ENCODE assay signal across 2 cellular contexts in the genomic region with DNA sequence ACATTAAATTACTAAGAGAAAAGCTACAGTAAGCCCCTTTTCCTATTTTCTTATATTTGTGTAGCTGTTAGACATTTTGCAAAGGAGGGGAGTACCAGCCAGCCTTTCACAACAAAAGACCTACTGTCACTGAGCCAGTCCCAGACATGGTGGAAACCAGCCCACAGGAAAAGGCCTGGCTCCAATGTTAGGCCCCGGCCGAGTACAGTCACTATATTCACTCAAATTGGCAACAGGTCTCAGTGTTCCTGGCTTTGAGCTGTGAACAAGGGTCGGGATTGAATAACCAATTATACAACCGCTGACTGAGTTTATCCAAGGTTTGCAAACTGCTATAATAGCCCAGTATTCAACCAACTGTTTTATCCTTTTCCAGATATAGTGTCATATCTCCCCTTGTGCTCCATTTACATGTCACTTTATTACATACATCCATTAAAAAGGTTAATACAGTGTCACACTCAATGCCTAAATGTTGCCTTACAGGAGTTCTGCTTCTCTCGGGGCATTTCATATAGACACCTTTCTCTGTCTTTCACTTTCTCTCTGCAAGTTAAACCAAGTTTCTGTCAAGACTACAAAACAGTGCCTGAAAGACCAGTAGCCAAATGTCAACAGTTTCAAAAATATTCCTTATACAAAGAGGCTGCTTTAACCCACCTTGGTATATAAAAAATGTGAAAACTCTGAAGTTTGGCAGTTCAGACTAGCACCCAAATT.
TF ChIP-seq lines count a peak whose summit lies in the region.

No MANE protein-coding gene starts in this region.

TF ChIP-seq in IMR-90, 13 proteins besides CTCF, POLR2A, EP300 and RAD21:
- TF ChIP-seq RFX5 (IDR thresholded peaks at IDR 0.05; ENCODE audit: low read depth, low read length) (no peak), CEBPB (IDR thresholded peaks at IDR 0.05; ENCODE audit: low read depth, low read length) (no peak), SMC3 (IDR thresholded peaks at IDR 0.05; ENCODE audit: low read depth, low read length) (no peak), MAZ (IDR thresholded peaks at IDR 0.05; ENCODE audit: borderline replicate concordance, low read depth, low read length) (no peak)

TF ChIP-seq in SK-N-SH, 30 proteins besides CTCF, POLR2A, EP300 and RAD21:
- TF ChIP-seq NRF1 (IDR thresholded peaks at IDR 0.05; ENCODE audit: low read depth, low read length) (no peak), FOXJ3 (CRISPR knock-in tag; IDR thresholded peaks at IDR 0.05) (no peak), GABPA (IDR thresholded peaks at IDR 0.05; ENCODE audit: low read depth) (no peak), EZH2phosphoT487 (IDR thresholded peaks at IDR 0.05; ENCODE audit: borderline replicate concordance, low read depth) (no peak), ELF1 (IDR thresholded peaks at IDR 0.05) (no peak), RCOR1 (IDR thresholded peaks at IDR 0.05; ENCODE audit: low read length) (no peak), SMC3 (IDR thresholded peaks at IDR 0.05; ENCODE audit: low read depth, low read length) (no peak), JUND (IDR thresholded peaks at IDR 0.05) (no peak), MXI1 (IDR thresholded peaks at IDR 0.05; ENCODE audit: low read depth, low read length) (no peak), TCF12 (IDR thresholded peaks at IDR 0.05) (no peak), SIN3A (IDR thresholded peaks at IDR 0.05; ENCODE audit: borderline replicate concordance, low read depth, low read length) (no peak), TAF1 (IDR thresholded peaks at IDR 0.05; ENCODE audit: borderline replicate concordance, low read depth, low read length) (no peak), GATA2 (CRISPR knock-in tag; IDR thresholded peaks at IDR 0.05) (no peak)
- TF ChIP-seq, protein P1, sequence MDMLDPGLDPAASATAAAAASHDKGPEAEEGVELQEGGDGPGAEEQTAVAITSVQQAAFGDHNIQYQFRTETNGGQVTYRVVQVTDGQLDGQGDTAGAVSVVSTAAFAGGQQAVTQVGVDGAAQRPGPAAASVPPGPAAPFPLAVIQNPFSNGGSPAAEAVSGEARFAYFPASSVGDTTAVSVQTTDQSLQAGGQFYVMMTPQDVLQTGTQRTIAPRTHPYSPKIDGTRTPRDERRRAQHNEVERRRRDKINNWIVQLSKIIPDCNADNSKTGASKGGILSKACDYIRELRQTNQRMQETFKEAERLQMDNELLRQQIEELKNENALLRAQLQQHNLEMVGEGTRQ (IDR thresholded peaks at IDR 0.05; ENCODE audit: borderline replicate concordance, low read depth, low read length) = no peak
- TF ChIP-seq, protein P2, sequence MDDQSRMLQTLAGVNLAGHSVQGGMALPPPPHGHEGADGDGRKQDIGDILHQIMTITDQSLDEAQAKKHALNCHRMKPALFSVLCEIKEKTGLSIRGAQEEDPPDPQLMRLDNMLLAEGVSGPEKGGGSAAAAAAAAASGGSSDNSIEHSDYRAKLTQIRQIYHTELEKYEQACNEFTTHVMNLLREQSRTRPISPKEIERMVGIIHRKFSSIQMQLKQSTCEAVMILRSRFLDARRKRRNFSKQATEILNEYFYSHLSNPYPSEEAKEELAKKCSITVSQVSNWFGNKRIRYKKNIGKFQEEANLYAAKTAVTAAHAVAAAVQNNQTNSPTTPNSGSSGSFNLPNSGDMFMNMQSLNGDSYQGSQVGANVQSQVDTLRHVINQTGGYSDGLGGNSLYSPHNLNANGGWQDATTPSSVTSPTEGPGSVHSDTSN (IDR thresholded peaks at IDR 0.05) = no peak
- TF ChIP-seq, protein P3, sequence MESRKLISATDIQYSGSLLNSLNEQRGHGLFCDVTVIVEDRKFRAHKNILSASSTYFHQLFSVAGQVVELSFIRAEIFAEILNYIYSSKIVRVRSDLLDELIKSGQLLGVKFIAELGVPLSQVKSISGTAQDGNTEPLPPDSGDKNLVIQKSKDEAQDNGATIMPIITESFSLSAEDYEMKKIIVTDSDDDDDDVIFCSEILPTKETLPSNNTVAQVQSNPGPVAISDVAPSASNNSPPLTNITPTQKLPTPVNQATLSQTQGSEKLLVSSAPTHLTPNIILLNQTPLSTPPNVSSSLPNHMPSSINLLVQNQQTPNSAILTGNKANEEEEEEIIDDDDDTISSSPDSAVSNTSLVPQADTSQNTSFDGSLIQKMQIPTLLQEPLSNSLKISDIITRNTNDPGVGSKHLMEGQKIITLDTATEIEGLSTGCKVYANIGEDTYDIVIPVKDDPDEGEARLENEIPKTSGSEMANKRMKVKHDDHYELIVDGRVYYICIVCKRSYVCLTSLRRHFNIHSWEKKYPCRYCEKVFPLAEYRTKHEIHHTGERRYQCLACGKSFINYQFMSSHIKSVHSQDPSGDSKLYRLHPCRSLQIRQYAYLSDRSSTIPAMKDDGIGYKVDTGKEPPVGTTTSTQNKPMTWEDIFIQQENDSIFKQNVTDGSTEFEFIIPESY (IDR thresholded peaks at IDR 0.05; ENCODE audit: borderline replicate concordance, low read depth) = no peak
- TF ChIP-seq, protein P4, sequence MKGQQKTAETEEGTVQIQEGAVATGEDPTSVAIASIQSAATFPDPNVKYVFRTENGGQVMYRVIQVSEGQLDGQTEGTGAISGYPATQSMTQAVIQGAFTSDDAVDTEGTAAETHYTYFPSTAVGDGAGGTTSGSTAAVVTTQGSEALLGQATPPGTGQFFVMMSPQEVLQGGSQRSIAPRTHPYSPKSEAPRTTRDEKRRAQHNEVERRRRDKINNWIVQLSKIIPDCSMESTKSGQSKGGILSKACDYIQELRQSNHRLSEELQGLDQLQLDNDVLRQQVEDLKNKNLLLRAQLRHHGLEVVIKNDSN (IDR thresholded peaks at IDR 0.05; ENCODE audit: borderline replicate concordance, low read depth) = no peak
- TF ChIP-seq, protein P5, sequence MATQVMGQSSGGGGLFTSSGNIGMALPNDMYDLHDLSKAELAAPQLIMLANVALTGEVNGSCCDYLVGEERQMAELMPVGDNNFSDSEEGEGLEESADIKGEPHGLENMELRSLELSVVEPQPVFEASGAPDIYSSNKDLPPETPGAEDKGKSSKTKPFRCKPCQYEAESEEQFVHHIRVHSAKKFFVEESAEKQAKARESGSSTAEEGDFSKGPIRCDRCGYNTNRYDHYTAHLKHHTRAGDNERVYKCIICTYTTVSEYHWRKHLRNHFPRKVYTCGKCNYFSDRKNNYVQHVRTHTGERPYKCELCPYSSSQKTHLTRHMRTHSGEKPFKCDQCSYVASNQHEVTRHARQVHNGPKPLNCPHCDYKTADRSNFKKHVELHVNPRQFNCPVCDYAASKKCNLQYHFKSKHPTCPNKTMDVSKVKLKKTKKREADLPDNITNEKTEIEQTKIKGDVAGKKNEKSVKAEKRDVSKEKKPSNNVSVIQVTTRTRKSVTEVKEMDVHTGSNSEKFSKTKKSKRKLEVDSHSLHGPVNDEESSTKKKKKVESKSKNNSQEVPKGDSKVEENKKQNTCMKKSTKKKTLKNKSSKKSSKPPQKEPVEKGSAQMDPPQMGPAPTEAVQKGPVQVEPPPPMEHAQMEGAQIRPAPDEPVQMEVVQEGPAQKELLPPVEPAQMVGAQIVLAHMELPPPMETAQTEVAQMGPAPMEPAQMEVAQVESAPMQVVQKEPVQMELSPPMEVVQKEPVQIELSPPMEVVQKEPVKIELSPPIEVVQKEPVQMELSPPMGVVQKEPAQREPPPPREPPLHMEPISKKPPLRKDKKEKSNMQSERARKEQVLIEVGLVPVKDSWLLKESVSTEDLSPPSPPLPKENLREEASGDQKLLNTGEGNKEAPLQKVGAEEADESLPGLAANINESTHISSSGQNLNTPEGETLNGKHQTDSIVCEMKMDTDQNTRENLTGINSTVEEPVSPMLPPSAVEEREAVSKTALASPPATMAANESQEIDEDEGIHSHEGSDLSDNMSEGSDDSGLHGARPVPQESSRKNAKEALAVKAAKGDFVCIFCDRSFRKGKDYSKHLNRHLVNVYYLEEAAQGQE (IDR thresholded peaks at IDR 0.05; ENCODE audit: low read depth, low read length) = no peak
- TF ChIP-seq, protein P6, sequence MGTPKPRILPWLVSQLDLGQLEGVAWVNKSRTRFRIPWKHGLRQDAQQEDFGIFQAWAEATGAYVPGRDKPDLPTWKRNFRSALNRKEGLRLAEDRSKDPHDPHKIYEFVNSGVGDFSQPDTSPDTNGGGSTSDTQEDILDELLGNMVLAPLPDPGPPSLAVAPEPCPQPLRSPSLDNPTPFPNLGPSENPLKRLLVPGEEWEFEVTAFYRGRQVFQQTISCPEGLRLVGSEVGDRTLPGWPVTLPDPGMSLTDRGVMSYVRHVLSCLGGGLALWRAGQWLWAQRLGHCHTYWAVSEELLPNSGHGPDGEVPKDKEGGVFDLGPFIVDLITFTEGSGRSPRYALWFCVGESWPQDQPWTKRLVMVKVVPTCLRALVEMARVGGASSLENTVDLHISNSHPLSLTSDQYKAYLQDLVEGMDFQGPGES (IDR thresholded peaks at IDR 0.05; ENCODE audit: low read depth, low read length) = no peak
- TF ChIP-seq, protein P7, sequence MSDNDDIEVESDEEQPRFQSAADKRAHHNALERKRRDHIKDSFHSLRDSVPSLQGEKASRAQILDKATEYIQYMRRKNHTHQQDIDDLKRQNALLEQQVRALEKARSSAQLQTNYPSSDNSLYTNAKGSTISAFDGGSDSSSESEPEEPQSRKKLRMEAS (IDR thresholded peaks at IDR 0.05; ENCODE audit: low read depth) = no peak
